In genomic region chr1:36285450-36286101, GRCh38 we compare ENCODE assay signal across 8 cellular contexts. TPM values are rescaled to one million over a fixed set of nuclear protein-coding genes. Genes with fewer than 3 reads are reported as not detected.
A peak's percentile ranks its signal among the peaks of the same experiment; 100 is the strongest.
DNase-seq lines count a peak whose midpoint lies in the region; ATAC-seq and TF ChIP-seq lines count a peak whose summit lies in the region.

No MANE protein-coding gene starts in this region.

- H3K27ac Mint-ChIP-seq in activated naive CD8-positive, alpha-beta T cell treated with anti-CD3 and anti-CD28 coated beads for 36 hours, result peak overlapping the region; percentile 77

- intact Hi-C loops in head of caudate nucleus (cut with DNase I) (loop anchor here (2.0 kb wide), 1 partner anchor 137 kb away; the partner anchor contains the start of gene TRAPPC3), psoas muscle (cut with DNase I) (loop anchor here (2.0 to 5.0 kb wide), 4 partner anchors 58 to 188 kb away; partner anchors contain the start of genes MAP7D1 (in 1 of the 2) and THRAP3 (in 1 of the 2))

- peak; percentile 77 for TF ChIP-seq CTCF in psoas muscle (IDR thresholded peaks at IDR 0.05)

- peak overlapping the region; percentile 91 for H3K27ac ChIP-seq in psoas muscle

- H3K4me3 Mint-ChIP-seq in activated naive CD8-positive, alpha-beta T cell treated with anti-CD3 and anti-CD28 coated beads for 36 hours, result no peak overlapping the region

- ATAC-seq in psoas muscle (peak; percentile 81 to 85 (median 84)), HG03108 (IDR thresholded peaks at IDR 0.05; ENCODE audit: unreplicated experiment) (no peak), HG02571 (IDR thresholded peaks at IDR 0.05; ENCODE audit: unreplicated experiment) (no peak)

- peak overlapping the region; percentile 30 for H3K4me3 ChIP-seq in psoas muscle

- DNase-seq in GM04504 (ENCODE audit: low read depth), result peak; percentile 76
- DNase-seq in NCI-H1092 (lab: John Stamatoyannopoulos, UW), result peak; percentile 41
- peak; percentile 60 for DNase-seq in SK-N-DZ (ENCODE audit: low spot score)
- peak; percentile 48 for DNase-seq in activated naive CD8-positive, alpha-beta T cell treated with anti-CD3 and anti-CD28 coated beads for 36 hours
- peak in 36 of 42 donors; percentile 25 to 87 (median 65) for DNase-seq in head of caudate nucleus
- no peak for DNase-seq in psoas muscle

- H3K9me3 Mint-ChIP-seq in activated naive CD8-positive, alpha-beta T cell treated with anti-CD3 and anti-CD28 coated beads for 36 hours, result no peaks in the 10 kb centered on the region

- no peaks in the 10 kb centered on the region for H3K27me3 Mint-ChIP-seq in activated naive CD8-positive, alpha-beta T cell treated with anti-CD3 and anti-CD28 coated beads for 36 hours

- H3K4me1 Mint-ChIP-seq in activated naive CD8-positive, alpha-beta T cell treated with anti-CD3 and anti-CD28 coated beads for 36 hours, result peaks cover 34% of the 10 kb centered on the region

- 37 to 49% (median 41%) methylated on average over 7 of the region's 7 CpGs for WGBS in psoas muscle, 3 donors

- peaks cover 37% of the 10 kb centered on the region for H3K36me3 Mint-ChIP-seq in activated naive CD8-positive, alpha-beta T cell treated with anti-CD3 and anti-CD28 coated beads for 36 hours

- no peaks in the 10 kb centered on the region for H3K27me3 ChIP-seq in psoas muscle (ENCODE audit: insufficient read depth in 3 of 3, low read length in 2 of 3)

- no peaks in the 10 kb centered on the region for H3K9me3 ChIP-seq in psoas muscle

- H3K36me3 ChIP-seq in psoas muscle (ENCODE audit: insufficient read depth in 1 of 2, low read depth in 1 of 2), result peaks cover 4 to 82% of the 10 kb centered on the region in 2 donors

- peaks cover 93% of the 10 kb centered on the region for H3K4me1 ChIP-seq in psoas muscle

RNA-seq across cellular contexts. Expression of gene SH3D21, which starts 20.6 kb away (rescaled TPM):
- polyA plus RNA-seq in SK-N-DZ (2014; cell fraction: cytosol; rRNA removed), result 0.46 and 0.89 TPM in 2 replicates
- 8.7 and 13.3 TPM in 2 replicates for polyA plus RNA-seq in SK-N-DZ (2014; cell fraction: nucleus; rRNA removed)
- total RNA-seq in activated naive CD8-positive, alpha-beta T cell treated with anti-CD3 and anti-CD28 coated beads for 36 hours, result 1 to 10 TPM; 9.3 to 9.4 TPM
- 1 to 10 TPM in 1 of 4 donors, under 1 TPM in 3; 0.69 to 1.1 (median 0.96) TPM for total RNA-seq in psoas muscle
- under 1 TPM; 0.36 to 0.88 (median 0.37) TPM for polyA plus RNA-seq in psoas muscle

RNA-seq across cellular contexts. Expression of gene EVA1B, which starts 37.9 kb away (rescaled TPM):
- 9.2 and 13.8 TPM in 2 replicates for polyA plus RNA-seq in SK-N-DZ (2014; cell fraction: cytosol; rRNA removed)
- 8.5 and 10.5 TPM in 2 replicates for polyA plus RNA-seq in SK-N-DZ (2014; cell fraction: nucleus; rRNA removed)
- total RNA-seq in activated naive CD8-positive, alpha-beta T cell treated with anti-CD3 and anti-CD28 coated beads for 36 hours, result 1 to 10 TPM; 5.3 to 6.3 TPM
- 1 to 10 TPM; 3.3 to 8.2 (median 5.6) TPM for total RNA-seq in psoas muscle
- polyA plus RNA-seq in psoas muscle, result 10 to 100 TPM in 1 of 3 donors, 1 to 10 TPM in 2; 2.6 to 13.7 (median 6.9) TPM

Comparison
In these comparisons a context has a peak if more than half of its experiments do, and no peak if none do; other contexts are left out.
1. DNase-seq: peak in GM04504 (single experiment), NCI-H1092 (single experiment), SK-N-DZ (single experiment), activated naive CD8-positive, alpha-beta T cell treated with anti-CD3 and anti-CD28 coated beads for 36 hours (single experiment) and head of caudate nucleus (36 of 42); none in psoas muscle (0 of 2).
2. ATAC-seq: peak in psoas muscle (4 of 4); none in HG03108 (single experiment) and HG02571 (single experiment).
3. RNA of gene SH3D21, which starts 20.6 kb away (total RNA-seq): 9.3 to 9.4 TPM in activated naive CD8-positive, alpha-beta T cell treated with anti-CD3 and anti-CD28 coated beads for 36 hours; 0.69 to 1.1 TPM in psoas muscle; every median in the first group is over 4 times any median in the second.